ENCODE assay signal across 26 cellular contexts in the genomic region with DNA sequence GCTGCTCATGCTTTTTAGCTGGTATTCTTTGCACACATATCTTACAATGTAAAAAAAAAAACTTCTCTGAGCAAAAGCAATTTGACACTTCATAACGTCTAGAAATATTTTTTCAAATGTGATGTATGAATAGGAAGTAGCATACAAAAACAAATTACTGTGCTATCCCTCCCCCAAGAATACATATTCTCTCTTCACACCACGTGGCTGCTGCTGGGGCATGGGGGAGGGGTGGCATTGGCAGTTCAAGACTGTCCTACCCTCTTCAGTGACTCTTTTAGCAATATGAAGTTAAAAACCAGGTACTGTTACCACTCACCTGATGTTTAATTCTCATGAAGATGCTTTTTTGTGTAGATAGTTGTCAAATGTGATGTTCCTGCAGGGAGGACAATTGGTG.
"Had no signal": no experiment of that assay in that cellular context is flagged by ENCODE, and none has a peak within 500 bp of the region (broad histone marks: within the 10 kb centered on the region; RNA-seq: fewer than 3 reads in every experiment).

No MANE protein-coding gene starts in this region.

- H3K4me1 ChIP-seq: ascending aorta, breast epithelium, colonic mucosa had no signal

- H3K9me3 ChIP-seq: colonic mucosa had no signal

- H3K36me3 ChIP-seq: ascending aorta, breast epithelium, cardiac muscle cell, colonic mucosa had no signal

- H3K27me3 ChIP-seq: ascending aorta, breast epithelium, cardiac muscle cell, colonic mucosa had no signal

- ATAC-seq: activated naive CD4-positive, alpha-beta T cell treated with anti-CD3 and anti-CD28 coated beads, Interleukin-2, amount 50 U/mL, for 72 hours; activated T-cell treated with anti-CD3 and anti-CD28 coated beads, Interleukin-2, amount 50 U/mL, for 72 hours; esophagus mucosa had no signal

- FAIRE-seq: endometrium, endothelial cell of umbilical vein, frontal cortex had no signal

- H3K4me3 ChIP-seq: ascending aorta, breast epithelium, cardiac muscle cell, colonic mucosa had no signal

- DNase-seq: activated CD4-positive, alpha-beta memory T cell treated with anti-CD3 and anti-CD28 coated beads, Interleukin-2, amount 10 ng/mL, durations not matched to agents 7 days and 5 days; activated CD4-positive, alpha-beta T cell treated with anti-CD3 and anti-CD28 coated beads for 1 hour; activated CD4-positive, alpha-beta T cell treated with anti-CD3 and anti-CD28 coated beads for 4 hours; activated CD4-positive, alpha-beta T cell treated with anti-CD3 and anti-CD28 coated beads, Interleukin-2, amount 10 ng/mL, durations not matched to agents 7 days and 5 days; activated CD4-positive, alpha-beta T cell treated with anti-CD3 and anti-CD28 coated beads, Interleukin-2, amount 50 U/mL, for 4 hours; activated CD8-positive, alpha-beta memory T cell treated with anti-CD3 and anti-CD28 coated beads, Interleukin-2, amount 50 U/mL, for 48 hours; activated gamma-delta T cell treated with Interleukin-2 at 50 U/mL for 16 hours; activated naive CD4-positive, alpha-beta T cell treated with Interleukin-2 at 50 U/mL for 16 hours; activated naive CD8-positive, alpha-beta T cell treated with anti-CD3 and anti-CD28 coated beads, Interleukin-2, amount 10 ng/mL, durations not matched to agents 7 days and 5 days; activated T-cell treated with anti-CD3 and anti-CD28 coated beads for 4 hours; activated T-cell treated with anti-CD3 and anti-CD28 coated beads, Interleukin-2, amount 50 U/mL, for 24 hours; activated T-cell treated with anti-CD3 and anti-CD28 coated beads, Interleukin-2, amount 50 U/mL, for 72 hours; central memory CD4-positive, alpha-beta T cell; cerebellar nuclear complex; colonic mucosa; effector CD8-positive, alpha-beta T cell; head of caudate nucleus; T-helper 2 cell had no signal

- H3K27ac ChIP-seq: ascending aorta, breast epithelium, cardiac muscle cell, colonic mucosa had no signal
